In the genomic region with DNA sequence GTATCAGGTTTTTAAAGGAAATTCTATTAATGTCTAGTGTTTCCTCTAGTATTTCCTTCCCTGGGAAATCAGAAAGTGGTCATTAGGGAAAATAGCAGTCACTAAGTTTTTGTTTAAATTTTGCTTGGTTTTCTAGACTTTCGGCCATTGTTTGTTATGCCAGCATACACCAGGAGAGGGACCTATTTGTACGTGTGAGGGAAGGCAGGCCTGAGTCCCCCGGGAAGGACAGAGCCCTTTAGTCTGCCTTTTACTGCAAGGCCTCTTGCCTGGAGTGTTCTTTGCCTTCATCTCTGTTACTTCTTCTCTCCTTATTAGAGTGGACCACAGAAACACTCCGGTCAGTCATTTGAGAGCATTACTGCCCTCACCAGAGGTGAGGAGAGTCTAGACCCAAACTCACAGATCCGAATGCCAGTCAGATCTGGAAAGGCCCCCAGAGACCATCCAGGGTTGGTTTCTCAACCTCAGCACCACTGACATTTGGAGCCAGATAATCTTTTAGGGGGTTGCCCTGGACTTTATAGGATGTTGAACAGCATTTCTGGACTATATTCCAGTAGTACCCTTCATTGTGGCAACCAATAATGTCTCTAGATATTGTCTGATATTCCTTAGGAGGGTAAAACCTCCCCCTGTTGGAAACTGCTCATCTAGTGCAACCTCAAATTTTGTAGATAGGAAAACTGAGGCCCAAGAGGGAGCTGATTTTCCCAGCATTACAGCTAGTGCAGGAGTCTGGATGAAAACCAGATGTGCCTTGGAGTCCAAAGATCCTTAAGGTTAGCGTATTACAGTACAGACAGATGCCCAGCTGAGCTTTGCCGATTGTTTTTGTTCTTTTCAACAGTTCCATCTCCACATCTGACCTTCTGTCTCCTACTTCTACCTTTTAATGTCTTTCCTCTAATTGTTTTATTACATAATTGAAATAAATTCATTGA, we compare ENCODE assay signal across 9 cellular contexts.
DNase-seq lines count a peak whose midpoint lies in the region; ATAC-seq and TF ChIP-seq lines count a peak whose summit lies in the region.
"Had no signal": no experiment of that assay in that cellular context is flagged by ENCODE, and none has a peak within 500 bp of the region (broad histone marks: within the 10 kb centered on the region; RNA-seq: fewer than 3 reads in every experiment).

No MANE protein-coding gene starts in this region.

- TF ChIP-seq CTCF in PC-3 (conservative IDR thresholded peaks at IDR 0.05; ENCODE audit: low read depth, low read length) (peak; percentile 98), fibroblast of mammary gland (conservative IDR thresholded peaks at IDR 0.05; ENCODE audit: control insufficient read depth, insufficient read depth, low read depth, low read length) (peak; percentile 80)

- intact Hi-C loops in PC-3 (cut with micrococcal nuclease) = loop anchor here (1.0 to 2.0 kb wide), 4 partner anchors 64 to 376 kb away; a partner anchor contains a TSS

- CTCF ChIA-PET in PC-3 (lab: Charles Lee) = interaction anchor here (0.7 kb wide), 1 partner anchor 109 kb away, joined by 3 read pairs; no protein-coding TSS in a partner anchor

- no peaks in the 10 kb centered on the region for H3K9me2 ChIP-seq in PC-3 (replicated peaks; ENCODE audit: low read length)

- peaks cover 9% of the 10 kb centered on the region for H3F3A ChIP-seq in PC-3 (ENCODE audit: low read length, unreplicated experiment)

- ATAC-seq in PC-3 (peak; percentile 72), HG02763 (IDR thresholded peaks at IDR 0.05; ENCODE audit: unreplicated experiment) (no peak)

- no peaks in the 10 kb centered on the region for H3K36me3 ChIP-seq in PC-3 (ENCODE audit: low read depth, low read length)

- H3K9me3 ChIP-seq in PC-3 (ENCODE audit: low read length) = no peaks in the 10 kb centered on the region

- H3K27ac ChIP-seq in PC-3 (ENCODE audit: low read length) = 0 out of 2 replicates have a peak overlapping the region, but pooled peaks have one; percentile 1
- H3K27ac ChIP-seq: epithelial cell of prostate had no signal

- peaks cover 33% of the 10 kb centered on the region for H3K4me1 ChIP-seq in PC-3 (ENCODE audit: insufficient read depth, low read length)

- H3K27me3 ChIP-seq in PC-3 (ENCODE audit: low read length) = no peaks in the 10 kb centered on the region

- POLR2A ChIA-PET in PC-3 (lab: Charles Lee; ENCODE audit: unreplicated experiment) = no interaction called here

- DNase-seq in ELR (ENCODE audit: low read depth) (peak; percentile 77), PC-3 (peak; percentile 86), fibroblast of mammary gland (ENCODE audit: low read depth) (peak; percentile 81), pons (ENCODE audit: low spot score) (peak; percentile 65), NCI-H2107 treated with DMSO at 0.1 percent for 48 hours (lab: John Stamatoyannopoulos, UW; ENCODE audit: unreplicated experiment) (no peak), NCI-H2029 (lab: John Stamatoyannopoulos, UW) (no peak), NCI-H1930 (lab: John Stamatoyannopoulos, UW) (no peak)

- H4K20me1 ChIP-seq in PC-3 (ENCODE audit: low read length) = no peaks in the 10 kb centered on the region

- no peaks in the 10 kb centered on the region for H3K79me2 ChIP-seq in PC-3 (ENCODE audit: low read length)

- no TSS peak for BruUV-seq in PC-3 (replicated peaks; lab: Mats Ljungman, UMichigan)

- H3K4me3 ChIP-seq in PC-3 (ENCODE audit: low read length) = no peak overlapping the region
- H3K4me3 ChIP-seq in fibroblast of mammary gland (ENCODE audit: control insufficient read depth, low read depth, low read length) = no peak overlapping the region

- no peak overlapping the region for H3K9ac ChIP-seq in PC-3 (ENCODE audit: low read length)

- peak overlapping the region; percentile 31; the same call in 1 of the 2 replicates for H2AFZ ChIP-seq in PC-3 (ENCODE audit: low read length)

- H3K4me2 ChIP-seq in PC-3 (ENCODE audit: low read length) = no peak overlapping the region

Comparison
In these comparisons a context has a peak if more than half of its experiments do, and no peak if none do; other contexts are left out.
1. DNase-seq: peak in ELR (single experiment), PC-3 (single experiment), fibroblast of mammary gland (single experiment) and pons (single experiment); none in NCI-H2107 treated with DMSO at 0.1 percent for 48 hours (single experiment), NCI-H2029 (single experiment) and NCI-H1930 (0 of 2).